ENCODE assay signal across 8 cellular contexts in the genomic region with DNA sequence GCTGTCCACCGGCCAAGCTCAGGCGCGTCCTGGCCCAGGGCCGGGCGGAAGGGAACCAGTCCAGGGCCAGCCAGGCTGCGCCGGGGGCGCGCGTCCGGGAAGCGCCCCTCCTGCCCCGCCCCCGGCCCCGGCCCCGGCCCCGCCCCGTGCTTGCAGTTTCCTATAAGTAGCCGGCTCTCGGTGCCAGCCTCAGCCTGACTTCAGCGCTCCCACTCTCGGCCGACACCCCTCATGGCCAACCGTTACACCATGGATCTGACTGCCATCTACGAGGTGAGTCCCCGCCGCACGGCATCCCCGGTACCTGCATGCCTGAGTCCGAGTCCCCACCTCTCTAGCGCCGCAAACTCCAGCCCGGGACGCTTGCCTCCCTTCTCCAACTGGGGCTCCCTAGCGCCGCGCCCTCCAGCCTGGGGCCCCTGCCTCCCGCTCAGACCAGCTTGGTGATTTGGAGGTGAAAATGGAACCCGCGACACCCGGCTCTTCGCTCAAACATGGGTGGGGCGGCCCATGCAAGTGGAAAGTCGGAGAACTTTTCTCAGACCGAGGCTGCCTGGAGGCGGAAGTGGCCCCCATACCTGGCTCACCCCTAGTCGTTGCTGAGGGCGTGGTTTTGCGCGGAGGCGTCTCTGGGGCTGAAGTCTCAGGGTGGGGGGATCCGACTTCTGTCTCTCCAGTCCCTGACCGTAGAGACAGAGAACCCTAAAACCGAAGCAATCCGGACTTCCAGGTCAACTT. TPM values are rescaled to one million over a fixed set of nuclear protein-coding genes. Genes with fewer than 3 reads are reported as not detected.
A peak's percentile ranks its signal among the peaks of the same experiment; 100 is the strongest.
DNase-seq lines count a peak whose midpoint lies in the region; ATAC-seq and TF ChIP-seq lines count a peak whose summit lies in the region.

A gene with protein sequence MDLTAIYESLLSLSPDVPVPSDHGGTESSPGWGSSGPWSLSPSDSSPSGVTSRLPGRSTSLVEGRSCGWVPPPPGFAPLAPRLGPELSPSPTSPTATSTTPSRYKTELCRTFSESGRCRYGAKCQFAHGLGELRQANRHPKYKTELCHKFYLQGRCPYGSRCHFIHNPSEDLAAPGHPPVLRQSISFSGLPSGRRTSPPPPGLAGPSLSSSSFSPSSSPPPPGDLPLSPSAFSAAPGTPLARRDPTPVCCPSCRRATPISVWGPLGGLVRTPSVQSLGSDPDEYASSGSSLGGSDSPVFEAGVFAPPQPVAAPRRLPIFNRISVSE (plus strand): TSS at position 192 of the 738 bp plus-strand sequence. CDS start 58 bp downstream, at position 250.

- CTCF ChIA-PET in CD8-positive, alpha-beta memory T cell (lab: Charles Lee): interaction anchor here (1.3 to 4.2 kb wide), 3 partner anchors 10 to 284 kb away, joined by 4 to 70 read pairs (median 7); a partner anchor contains a TSS

- H3K4me1 ChIP-seq in CD8-positive, alpha-beta memory T cell (ENCODE audit: insufficient read depth, low read length): peaks cover 60% of the 10 kb centered on the region
- peaks cover 10 to 29% (median 18%) of the 10 kb centered on the region in 4 donors for H3K4me1 ChIP-seq in liver (ENCODE audit: control insufficient read depth in 4 of 4, insufficient read depth in 4 of 4, low read length in 3 of 4)

- no peaks in the 10 kb centered on the region for H3K27me3 ChIP-seq in CD8-positive, alpha-beta memory T cell (ENCODE audit: insufficient read depth, low read length, poor library complexity, severe bottlenecking)
- H3K27me3 ChIP-seq in H7 (ENCODE audit: control insufficient read depth, insufficient read depth, low read length) (no peaks in the 10 kb centered on the region), liver (ENCODE audit: control insufficient read depth in 4 of 4, insufficient read depth in 4 of 4, low read length in 3 of 4) (no peaks in the 10 kb centered on the region)

- H3K4me1 Mint-ChIP-seq in CD8-positive, alpha-beta memory T cell: peaks cover 50 to 67% (median 59%) of the 10 kb centered on the region in 3 donors

- peak within 1 kb of the TSS; percentile 96 to 100 (median 100) for H3K27ac Mint-ChIP-seq in CD8-positive, alpha-beta memory T cell

- ATAC-seq in HG03571 (IDR thresholded peaks at IDR 0.05; ENCODE audit: unreplicated experiment): no peak

- TF ChIP-seq CTCF in liver (IDR thresholded peaks at IDR 0.05; ENCODE audit: low read depth, low read length, missing input control): no peak

- no peak for TF ChIP-seq RAD21 in liver (IDR thresholded peaks at IDR 0.05)

- peak within 1 kb of the TSS; percentile 98 to 99 for H3K9ac ChIP-seq in liver (ENCODE audit: low read depth in 1 of 2, low read length in 2 of 2)

- WGBS in liver: under 1% methylated on average over 55 of the region's 55 CpGs

- no peaks in the 10 kb centered on the region for H3K9me3 ChIP-seq in CD8-positive, alpha-beta memory T cell (ENCODE audit: low read length)
- no peaks in the 10 kb centered on the region for H3K9me3 ChIP-seq in liver (ENCODE audit: control insufficient read depth in 4 of 4, low read length in 3 of 4)

- peaks cover 13 to 41% (median 13%) of the 10 kb centered on the region in 3 donors for H3K36me3 Mint-ChIP-seq in CD8-positive, alpha-beta memory T cell

- peaks cover 14% of the 10 kb centered on the region for H3K36me3 ChIP-seq in CD8-positive, alpha-beta memory T cell (ENCODE audit: insufficient read depth, low read length)
- H3K36me3 ChIP-seq in H7 (replicated peaks; ENCODE audit: control insufficient read depth, insufficient read depth, low read length): peaks cover 3% of the 10 kb centered on the region; the same call in 1 of the 2 replicates
- peaks cover 0 to 9% (median 0%) of the 10 kb centered on the region in 4 donors for H3K36me3 ChIP-seq in liver (ENCODE audit: control insufficient read depth in 4 of 4, insufficient read depth in 3 of 4, low read depth in 1 of 4, low read length in 3 of 4)

- peak within 1 kb of the TSS; percentile 83 for H3K4me3 ChIP-seq in CD8-positive, alpha-beta memory T cell (ENCODE audit: low read length)
- H3K4me3 ChIP-seq in H7 (ENCODE audit: insufficient read depth, low read depth, low read length) (peak within 1 kb of the TSS; percentile 94), liver (ENCODE audit: low read depth in 1 of 3, low read length in 3 of 3) (peak within 1 kb of the TSS; percentile 89 to 95 (median 94))

- peak; percentile 86 to 94 (median 87) for DNase-seq in CD8-positive, alpha-beta memory T cell
- DNase-seq in H7 (peak; percentile 96), NCI-H510A treated with DMSO at 0.1 percent for 48 hours (lab: John Stamatoyannopoulos, UW) (peak; percentile 74), dedifferentiated amniotic fluid mesenchymal stem cell (ENCODE audit: extremely low spot score) (peak; percentile 67)
- peak; percentile 90 for DNase-seq in activated CD4-positive, alpha-beta T cell treated with anti-CD3 and anti-CD28 coated beads, Interleukin-2, amount 50 U/mL, for 1 hour
- DNase-seq in stimulated activated CD4-positive, alpha-beta T cell treated with anti-CD3 and anti-CD28 coated beads, Interleukin-4, amount 100 ng/mL, for 24 hours: peak; percentile 85

- peaks cover 0 to 21% (median 8%) of the 10 kb centered on the region in 5 donors for H3K9me3 Mint-ChIP-seq in CD8-positive, alpha-beta memory T cell

- peak within 1 kb of the TSS; percentile 89 to 96 (median 92) for H3K4me3 Mint-ChIP-seq in CD8-positive, alpha-beta memory T cell

- POLR2A ChIA-PET in CD8-positive, alpha-beta memory T cell (lab: Charles Lee): interaction anchor here (1.0 to 4.3 kb wide), 6 partner anchors 9 to 535 kb away, joined by 3 to 96 read pairs (median 12); a partner anchor contains a TSS

- H3K27ac ChIP-seq in CD8-positive, alpha-beta memory T cell (ENCODE audit: low read depth, low read length): peak within 1 kb of the TSS; percentile 97
- H3K27ac ChIP-seq in liver (ENCODE audit: low read depth in 1 of 2, low read length in 2 of 2): peak within 1 kb of the TSS; percentile 94 to 95

- H3K27me3 Mint-ChIP-seq in CD8-positive, alpha-beta memory T cell: peaks cover 0 to 36% of the 10 kb centered on the region in 2 donors

TF ChIP-seq in liver, 16 proteins besides CTCF, POLR2A, EP300 and RAD21 (continues in another document):
- TF ChIP-seq RXRA (IDR thresholded peaks at IDR 0.05): peak in 1 of 2 donors; percentile 24
- TF ChIP-seq, protein P1, sequence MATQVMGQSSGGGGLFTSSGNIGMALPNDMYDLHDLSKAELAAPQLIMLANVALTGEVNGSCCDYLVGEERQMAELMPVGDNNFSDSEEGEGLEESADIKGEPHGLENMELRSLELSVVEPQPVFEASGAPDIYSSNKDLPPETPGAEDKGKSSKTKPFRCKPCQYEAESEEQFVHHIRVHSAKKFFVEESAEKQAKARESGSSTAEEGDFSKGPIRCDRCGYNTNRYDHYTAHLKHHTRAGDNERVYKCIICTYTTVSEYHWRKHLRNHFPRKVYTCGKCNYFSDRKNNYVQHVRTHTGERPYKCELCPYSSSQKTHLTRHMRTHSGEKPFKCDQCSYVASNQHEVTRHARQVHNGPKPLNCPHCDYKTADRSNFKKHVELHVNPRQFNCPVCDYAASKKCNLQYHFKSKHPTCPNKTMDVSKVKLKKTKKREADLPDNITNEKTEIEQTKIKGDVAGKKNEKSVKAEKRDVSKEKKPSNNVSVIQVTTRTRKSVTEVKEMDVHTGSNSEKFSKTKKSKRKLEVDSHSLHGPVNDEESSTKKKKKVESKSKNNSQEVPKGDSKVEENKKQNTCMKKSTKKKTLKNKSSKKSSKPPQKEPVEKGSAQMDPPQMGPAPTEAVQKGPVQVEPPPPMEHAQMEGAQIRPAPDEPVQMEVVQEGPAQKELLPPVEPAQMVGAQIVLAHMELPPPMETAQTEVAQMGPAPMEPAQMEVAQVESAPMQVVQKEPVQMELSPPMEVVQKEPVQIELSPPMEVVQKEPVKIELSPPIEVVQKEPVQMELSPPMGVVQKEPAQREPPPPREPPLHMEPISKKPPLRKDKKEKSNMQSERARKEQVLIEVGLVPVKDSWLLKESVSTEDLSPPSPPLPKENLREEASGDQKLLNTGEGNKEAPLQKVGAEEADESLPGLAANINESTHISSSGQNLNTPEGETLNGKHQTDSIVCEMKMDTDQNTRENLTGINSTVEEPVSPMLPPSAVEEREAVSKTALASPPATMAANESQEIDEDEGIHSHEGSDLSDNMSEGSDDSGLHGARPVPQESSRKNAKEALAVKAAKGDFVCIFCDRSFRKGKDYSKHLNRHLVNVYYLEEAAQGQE (IDR thresholded peaks at IDR 0.05): peak; percentile 29
- TF ChIP-seq HNF4A (conservative IDR thresholded peaks at IDR 0.05): peak in 1 of 2 donors; percentile 9
- peak in 1 of 2 donors; percentile 20 for TF ChIP-seq GABPA (IDR thresholded peaks at IDR 0.05 in 1 of 2, conservative IDR thresholded peaks at IDR 0.05 in 1 of 2)
- peak; percentile 3 to 51 for TF ChIP-seq EGR1 (IDR thresholded peaks at IDR 0.05; ENCODE audit: low read depth in 2 of 2)
- TF ChIP-seq SP1 (IDR thresholded peaks at IDR 0.05): peak; percentile 37
- TF ChIP-seq FOXA2 (IDR thresholded peaks at IDR 0.05): no peak
- peak; percentile 72 for TF ChIP-seq YY1 (IDR thresholded peaks at IDR 0.05)
- TF ChIP-seq, protein P2, sequence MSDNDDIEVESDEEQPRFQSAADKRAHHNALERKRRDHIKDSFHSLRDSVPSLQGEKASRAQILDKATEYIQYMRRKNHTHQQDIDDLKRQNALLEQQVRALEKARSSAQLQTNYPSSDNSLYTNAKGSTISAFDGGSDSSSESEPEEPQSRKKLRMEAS (IDR thresholded peaks at IDR 0.05): peak; percentile 43
- TF ChIP-seq HNF4G (IDR thresholded peaks at IDR 0.05): no peak
- TF ChIP-seq, protein P3, sequence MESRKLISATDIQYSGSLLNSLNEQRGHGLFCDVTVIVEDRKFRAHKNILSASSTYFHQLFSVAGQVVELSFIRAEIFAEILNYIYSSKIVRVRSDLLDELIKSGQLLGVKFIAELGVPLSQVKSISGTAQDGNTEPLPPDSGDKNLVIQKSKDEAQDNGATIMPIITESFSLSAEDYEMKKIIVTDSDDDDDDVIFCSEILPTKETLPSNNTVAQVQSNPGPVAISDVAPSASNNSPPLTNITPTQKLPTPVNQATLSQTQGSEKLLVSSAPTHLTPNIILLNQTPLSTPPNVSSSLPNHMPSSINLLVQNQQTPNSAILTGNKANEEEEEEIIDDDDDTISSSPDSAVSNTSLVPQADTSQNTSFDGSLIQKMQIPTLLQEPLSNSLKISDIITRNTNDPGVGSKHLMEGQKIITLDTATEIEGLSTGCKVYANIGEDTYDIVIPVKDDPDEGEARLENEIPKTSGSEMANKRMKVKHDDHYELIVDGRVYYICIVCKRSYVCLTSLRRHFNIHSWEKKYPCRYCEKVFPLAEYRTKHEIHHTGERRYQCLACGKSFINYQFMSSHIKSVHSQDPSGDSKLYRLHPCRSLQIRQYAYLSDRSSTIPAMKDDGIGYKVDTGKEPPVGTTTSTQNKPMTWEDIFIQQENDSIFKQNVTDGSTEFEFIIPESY (IDR thresholded peaks at IDR 0.05): peak; percentile 17
- peak in 1 of 2 donors; percentile 34 for TF ChIP-seq JUND (IDR thresholded peaks at IDR 0.05)
- peak; percentile 75 for TF ChIP-seq TAF1 (conservative IDR thresholded peaks at IDR 0.05)
- no peak for TF ChIP-seq FOXA1 (IDR thresholded peaks at IDR 0.05)

RNA-seq across cellular contexts. Expression of the gene that starts here (rescaled TPM):
- total RNA-seq in CD8-positive, alpha-beta memory T cell: 10 to 100 TPM; 32.8 to 36.4 TPM
- polyA plus RNA-seq in CD8-positive, alpha-beta memory T cell: 355 TPM
- total RNA-seq in H7 (2014; rRNA removed; shearing (Covaris generic)): 2.2 and 6.4 TPM in 2 replicates
- total RNA-seq in liver: 1 to 10 TPM; 3.6 to 9.0 TPM
- 10 to 100 TPM; 62.0 to 91.9 TPM for polyA plus RNA-seq in liver
